11 cellular contexts compared by ENCODE assay signal in genomic region chr12:102483466-102483865, GRCh38. TPM values are rescaled to one million over a fixed set of nuclear protein-coding genes. Genes with fewer than 3 reads are reported as not detected.
DNase-seq lines count a peak whose midpoint lies in the region; ATAC-seq and TF ChIP-seq lines count a peak whose summit lies in the region.
"Had no signal": no experiment of that assay in that cellular context is flagged by ENCODE, and none has a peak within 500 bp of the region (broad histone marks: within the 10 kb centered on the region; RNA-seq: fewer than 3 reads in every experiment).

No MANE protein-coding gene starts in this region.

- BruUV-seq in Calu3 (replicated peaks; lab: Mats Ljungman, UMichigan) = no TSS peak

- H3K27ac Mint-ChIP-seq in Calu3 (ENCODE audit: unreplicated experiment) = no peak overlapping the region

- no peaks in the 10 kb centered on the region for H3K36me3 Mint-ChIP-seq in Calu3 (ENCODE audit: insufficient read depth, unreplicated experiment)

- H3K27ac ChIP-seq in SK-N-MC = peak overlapping the region; percentile 74; the same call in 1 of the 2 replicates

- H3K9ac ChIP-seq in SK-N-MC (ENCODE audit: insufficient read length) = peak overlapping the region; percentile 66

- TF ChIP-seq CTCF in GM06990 (IDR thresholded peaks at IDR 0.05; ENCODE audit: insufficient read depth, low read length, poor library complexity, severe bottlenecking) (no peak), Calu3 (IDR thresholded peaks at IDR 0.05; ENCODE audit: unreplicated experiment) (no peak)

- ATAC-seq in GM19035 (IDR thresholded peaks at IDR 0.05; ENCODE audit: unreplicated experiment) (peak; percentile 62), HG02852 (IDR thresholded peaks at IDR 0.05; ENCODE audit: unreplicated experiment) (peak; percentile 56)

- H3K9me3 ChIP-seq in SK-N-MC (ENCODE audit: low read depth, low read length) = no peaks in the 10 kb centered on the region

- no peaks in the 10 kb centered on the region for H3K4me1 Mint-ChIP-seq in Calu3 (ENCODE audit: low read depth, unreplicated experiment)

- peaks cover 4% of the 10 kb centered on the region for H3K9me3 Mint-ChIP-seq in Calu3 (ENCODE audit: low read depth, unreplicated experiment)

- H3K27me3 Mint-ChIP-seq in Calu3 (ENCODE audit: unreplicated experiment) = no peaks in the 10 kb centered on the region

- H3K4me3 ChIP-seq in GM06990 (replicated peaks; ENCODE audit: low read depth, low read length) = peak overlapping the region; percentile 34
- H3K4me3 ChIP-seq in SK-N-MC = no peak overlapping the region

- CTCF ChIA-PET in Calu3 (lab: Charles Lee) = interaction anchor here (1.5 kb wide), 1 partner anchor 327 kb away, joined by 9 read pairs; no protein-coding TSS in a partner anchor

- intact Hi-C loops in Calu3 (cut with micrococcal nuclease; ENCODE audit: unreplicated experiment) (loop anchor here (2.0 to 10.0 kb wide), 6 partner anchors 151 to 709 kb away; no protein-coding TSS in a partner anchor), posterior vena cava (cut with DNase I) (loop anchor here in 1 of 2 donors (10.0 kb wide), 1 partner anchor 549 kb away; no protein-coding TSS in a partner anchor)

- H3K27me3 ChIP-seq in GM06990 (replicated peaks; ENCODE audit: control insufficient read depth, insufficient read depth, low read length) = no peaks in the 10 kb centered on the region

- no peak overlapping the region for H3K4me3 Mint-ChIP-seq in Calu3 (ENCODE audit: low read depth, unreplicated experiment)

- H3K36me3 ChIP-seq in GM06990 (ENCODE audit: control insufficient read depth, insufficient read depth, low read length) (no peaks in the 10 kb centered on the region), SK-N-MC (ENCODE audit: insufficient read depth, low read length) (no peaks in the 10 kb centered on the region)

- DNase-seq in GM06990 (ENCODE audit: extremely low read depth, insufficient read length) (peak; percentile 46), SK-N-MC (ENCODE audit: low read depth, low spot score) (no peak), Calu3 (no peak), SKM-1 treated with dmso at 0.1 percent for 144 hours (lab: John Stamatoyannopoulos, UW; ENCODE audit: unreplicated experiment) (no peak), posterior vena cava (ENCODE audit: low spot score) (no peak), SIG-M5 (lab: John Stamatoyannopoulos, UW) (no peak)
- DNase-seq: amygdala, COR-L47 had no signal

RNA-seq across cellular contexts. Expression of gene IGF1, which starts 3.1 kb away (rescaled TPM):
- not detected in 2 replicates for total RNA-seq in Calu3 (2022)
- total RNA-seq in posterior vena cava = 100 to 1,000 TPM; 267 to 391 TPM
- total RNA-seq: HT1080 had no signal

Comparison
In these comparisons a context has a peak if more than half of its experiments do, and no peak if none do; other contexts are left out.
1. RNA of gene IGF1, which starts 3.1 kb away (total RNA-seq): 267 to 391 TPM in posterior vena cava; not detected in Calu3; every median in the first group is over 100 times any median in the second.